29 cellular contexts compared by ENCODE assay signal in genomic region chr11:124902616-124903015, GRCh38. TPM values are rescaled to one million over a fixed set of nuclear protein-coding genes. Genes with fewer than 3 reads are reported as not detected.
"Had no signal": no experiment of that assay in that cellular context is flagged by ENCODE, and none has a peak within 500 bp of the region (broad histone marks: within the 10 kb centered on the region; RNA-seq: fewer than 3 reads in every experiment).

No MANE protein-coding gene starts in this region.

- H3K4me3 Mint-ChIP-seq: activated CD4-positive, alpha-beta T cell treated with anti-CD3 and anti-CD28 coated beads, Interleukin-2, amount 10 ng/mL, durations not matched to agents 24 days and 14 days; activated naive CD4-positive, alpha-beta T cell treated with anti-CD3 and anti-CD28 coated beads for 36 hours; activated naive CD8-positive, alpha-beta T cell; activated T-cell treated with anti-CD3 and anti-CD28 coated beads, Interleukin-2, amount 50 U/mL, for 4 hours; brain; T-helper 1 cell treated with Interleukin-12 subunit alpha and Interleukin-12 subunit beta and Interleukin-4 antibody, amounts not matched to agents 30 μg/mL and 1 μg/mL, for 36 hours; WTC11 had no signal

- H3K4me3 ChIP-seq: Peyer's patch had no signal

- H3K36me3 Mint-ChIP-seq: activated naive CD8-positive, alpha-beta T cell; brain; WTC11 had no signal

- H3K27ac Mint-ChIP-seq: activated CD4-positive, alpha-beta T cell treated with anti-CD3 and anti-CD28 coated beads, Interleukin-2, amount 10 ng/mL, durations not matched to agents 24 days and 14 days; activated naive CD4-positive, alpha-beta T cell treated with anti-CD3 and anti-CD28 coated beads for 36 hours; activated naive CD8-positive, alpha-beta T cell; brain; T-helper 1 cell treated with Interleukin-12 subunit alpha and Interleukin-12 subunit beta and Interleukin-4 antibody, amounts not matched to agents 30 μg/mL and 1 μg/mL, for 36 hours; WTC11 had no signal

- H3K27me3 ChIP-seq: Peyer's patch had no signal

- H3K9me3 Mint-ChIP-seq: activated CD4-positive, alpha-beta T cell treated with anti-CD3 and anti-CD28 coated beads, Interleukin-2, amount 10 ng/mL, durations not matched to agents 24 days and 14 days; activated naive CD4-positive, alpha-beta T cell treated with anti-CD3 and anti-CD28 coated beads for 36 hours; activated T-cell treated with anti-CD3 and anti-CD28 coated beads, Interleukin-2, amount 50 U/mL, for 4 hours; T-helper 1 cell treated with Interleukin-12 subunit alpha and Interleukin-12 subunit beta and Interleukin-4 antibody, amounts not matched to agents 30 μg/mL and 1 μg/mL, for 36 hours had no signal

- H3K9me3 ChIP-seq: Peyer's patch had no signal

- H3K36me3 ChIP-seq: Peyer's patch had no signal

- DNase-seq: activated CD4-positive, alpha-beta T cell treated with anti-CD3 and anti-CD28 coated beads for 1 hour; activated CD4-positive, alpha-beta T cell treated with anti-CD3 and anti-CD28 coated beads, Interleukin-2, amount 10 ng/mL, durations not matched to agents 24 days and 14 days; activated CD4-positive, alpha-beta T cell treated with anti-CD3 and anti-CD28 coated beads, Interleukin-2, amount 50 U/mL, for 48 hours; activated CD8-positive, alpha-beta memory T cell treated with anti-CD3 and anti-CD28 coated beads for 24 hours; activated gamma-delta T cell; activated naive CD4-positive, alpha-beta T cell treated with anti-CD3 and anti-CD28 coated beads for 36 hours; activated T-cell treated with anti-CD3 and anti-CD28 coated beads, Interleukin-2, amount 50 U/mL, for 4 hours; amygdala; cerebellar nuclear complex; Kasumi-1; NCI-H1092; NCI-H1694; NCI-H2029; NCI-H2107; NCI-H2171 treated with DMSO at 0.1 percent for 48 hours; NCI-H226; NCI-H510A; NCI-H526 treated with DMSO at 0.1 percent for 48 hours; NK-92 treated with Interleukin-12 subunit alpha and Interleukin-12 subunit beta, amount 100 ng/mL, for 24 hours; OCI-M1; Peyer's patch; SHP77 treated with DMSO at 0.1 percent for 48 hours had no signal

- ATAC-seq: activated T-cell treated with anti-CD3 and anti-CD28 coated beads, Interleukin-2, amount 50 U/mL, for 4 hours; WTC11 had no signal

- H3K4me1 ChIP-seq: Peyer's patch had no signal

- H3K27ac ChIP-seq: Peyer's patch had no signal

RNA-seq across cellular contexts. Expression of gene ROBO4, which starts 5.0 kb away (rescaled TPM):
- total RNA-seq: activated CD4-positive, alpha-beta T cell treated with anti-CD3 and anti-CD28 coated beads, Interleukin-2, amount 10 ng/mL, durations not matched to agents 24 days and 14 days; activated naive CD4-positive, alpha-beta T cell treated with anti-CD3 and anti-CD28 coated beads for 36 hours; activated T-cell treated with anti-CD3 and anti-CD28 coated beads, Interleukin-2, amount 50 U/mL, for 4 hours; SK-MEL-5 had no signal

RNA-seq across cellular contexts. Expression of gene HEPN1, which starts 16.4 kb away (rescaled TPM):
- total RNA-seq: activated CD4-positive, alpha-beta T cell treated with anti-CD3 and anti-CD28 coated beads, Interleukin-2, amount 10 ng/mL, durations not matched to agents 24 days and 14 days; activated naive CD4-positive, alpha-beta T cell treated with anti-CD3 and anti-CD28 coated beads for 36 hours; activated T-cell treated with anti-CD3 and anti-CD28 coated beads, Interleukin-2, amount 50 U/mL, for 4 hours; astrocyte; cardiac septum; Peyer's patch; SK-MEL-5; WTC11 had no signal

RNA-seq across cellular contexts. Expression of gene HEPACAM, which starts 33.2 kb away (rescaled TPM):
- total RNA-seq: activated CD4-positive, alpha-beta T cell treated with anti-CD3 and anti-CD28 coated beads, Interleukin-2, amount 10 ng/mL, durations not matched to agents 24 days and 14 days; activated naive CD4-positive, alpha-beta T cell treated with anti-CD3 and anti-CD28 coated beads for 36 hours; activated T-cell treated with anti-CD3 and anti-CD28 coated beads, Interleukin-2, amount 50 U/mL, for 4 hours; astrocyte; SK-MEL-5; WTC11 had no signal
